26 cellular contexts compared by ENCODE assay signal in genomic region chr22:38694049-38694448, GRCh38. TPM values are rescaled to one million over a fixed set of nuclear protein-coding genes. Genes with fewer than 3 reads are reported as not detected.
DNase-seq lines count a peak whose midpoint lies in the region; ATAC-seq, FAIRE-seq and TF ChIP-seq lines count a peak whose summit lies in the region.
"Had no signal": no experiment of that assay in that cellular context is flagged by ENCODE, and none has a peak within 500 bp of the region (broad histone marks: within the 10 kb centered on the region; RNA-seq: fewer than 3 reads in every experiment).

No MANE protein-coding gene starts in this region.

- H3K36me3 ChIP-seq in K562 (ENCODE audit: control insufficient read depth, insufficient read depth, low read length), result peaks cover 57% of the 10 kb centered on the region
- peaks cover 15 to 58% of the 10 kb centered on the region in 2 experiments for H3K36me3 ChIP-seq in mesenchymal stem cell (ENCODE audit: control insufficient read depth in 1 of 2, insufficient read depth in 2 of 2, low read depth in 1 of 2, low read length in 2 of 2)
- H3K36me3 ChIP-seq in left lung, result peaks cover 0 to 47% of the 10 kb centered on the region in 2 donors
- H3K36me3 ChIP-seq: ovary had no signal

- H3K18ac ChIP-seq in mesenchymal stem cell (ENCODE audit: low read depth in 1 of 2, low read length in 2 of 2), result no peak overlapping the region

- no TSS peak for BruUV-seq in K562 (replicated peaks; lab: Mats Ljungman, UMichigan)

- no peak overlapping the region for H3K9ac ChIP-seq in K562 (ENCODE audit: insufficient read depth in 1 of 2, low read depth in 2 of 2, low read length in 2 of 2)
- no peak overlapping the region for H3K9ac ChIP-seq in mesenchymal stem cell (ENCODE audit: low read length)

- no peak overlapping the region for H4K8ac ChIP-seq in mesenchymal stem cell (ENCODE audit: low read length)

- H3K27ac ChIP-seq in K562 (ENCODE audit: extremely low read depth, low read depth, low read length), result peak overlapping the region; percentile 39; the same call in 1 of the 3 replicates
- H3K27ac ChIP-seq in mesenchymal stem cell (ENCODE audit: low read length, poor library complexity, severe bottlenecking), result no peak overlapping the region
- no peak overlapping the region for H3K27ac ChIP-seq in substantia nigra (ENCODE audit: low read depth, low read length, poor library complexity, severe bottlenecking)
- peak overlapping the region in 1 of 2 donors; percentile 96 for H3K27ac ChIP-seq in left lung
- H3K27ac ChIP-seq: ovary had no signal

- H3K4me1 Mint-ChIP-seq in activated T-cell treated with anti-CD3 and anti-CD28 coated beads, Interleukin-2, amount 50 U/mL, for 72 hours (ENCODE audit: low read depth), result peaks cover 57% of the 10 kb centered on the region
- peaks cover 56% of the 10 kb centered on the region for H3K4me1 Mint-ChIP-seq in activated T-cell treated with anti-CD3 and anti-CD28 coated beads, Interleukin-2, amount 50 U/mL, for 4 hours (ENCODE audit: low read depth)

- ATAC-seq in activated T-cell treated with anti-CD3 and anti-CD28 coated beads, Interleukin-2, amount 50 U/mL, for 72 hours (replicated peaks in 1 of 2), result no peak
- ATAC-seq in activated T-cell treated with anti-CD3 and anti-CD28 coated beads, Interleukin-2, amount 50 U/mL, for 4 hours, result no peak
- ATAC-seq in K562, result peak; percentile 41; the same call in 2 of the 3 replicates
- no peak for ATAC-seq in HG02623 (IDR thresholded peaks at IDR 0.05; ENCODE audit: unreplicated experiment)
- ATAC-seq in left lung, result no peak
- ATAC-seq: activated CD8-positive, alpha-beta memory T cell treated with anti-CD3 and anti-CD28 coated beads, Interleukin-2, amount 10 ng/mL, durations not matched to agents 7 days and 5 days; natural killer cell; sciatic nerve had no signal

- H3K4me3 ChIP-seq in K562 (no peak overlapping the region), mesenchymal stem cell (ENCODE audit: insufficient read depth in 1 of 2, low read depth in 1 of 2, low read length in 2 of 2) (no peak overlapping the region), left lung (no peak overlapping the region)
- H3K4me3 ChIP-seq: ovary had no signal

- no peak for TF ChIP-seq RAD21 in K562 (CRISPR knock-in tag; conservative IDR thresholded peaks at IDR 0.05 in 1 of 2, IDR thresholded peaks at IDR 0.05 in 1 of 2)

- TF ChIP-seq CTCF in K562 (IDR thresholded peaks at IDR 0.05 in 2 of 3, conservative IDR thresholded peaks at IDR 0.05 in 1 of 3; ENCODE audit: insufficient read depth in 2 of 3, low read depth in 1 of 3, low read length in 3 of 3), result no peak
- TF ChIP-seq CTCF in left lung (IDR thresholded peaks at IDR 0.05), result no peak

- POLR2A ChIA-PET in K562 (lab: Yijun Ruan, JAX), result interaction anchor here (0.7 to 1.7 kb wide), 4 partner anchors 10 to 14 kb away, joined by 4 to 8 read pairs (median 4); partner anchors contain the start of genes GTPBP1 and TOMM22

- H3K14ac ChIP-seq in mesenchymal stem cell (ENCODE audit: low read length in 2 of 2), result no peak overlapping the region

- H2BK5ac ChIP-seq in mesenchymal stem cell (ENCODE audit: low read depth, low read length, poor library complexity, severe bottlenecking), result no peak overlapping the region

- H3K9me3 Mint-ChIP-seq in activated T-cell treated with anti-CD3 and anti-CD28 coated beads, Interleukin-2, amount 50 U/mL, for 72 hours, result no peaks in the 10 kb centered on the region
- H3K9me3 Mint-ChIP-seq in activated T-cell treated with anti-CD3 and anti-CD28 coated beads, Interleukin-2, amount 50 U/mL, for 4 hours, result no peaks in the 10 kb centered on the region
- H3K9me3 Mint-ChIP-seq: natural killer cell had no signal

- H3K27ac Mint-ChIP-seq in activated T-cell treated with anti-CD3 and anti-CD28 coated beads, Interleukin-2, amount 50 U/mL, for 72 hours, result peak overlapping the region; percentile 84
- H3K27ac Mint-ChIP-seq: activated CD8-positive, alpha-beta memory T cell treated with anti-CD3 and anti-CD28 coated beads, Interleukin-2, amount 10 ng/mL, durations not matched to agents 7 days and 5 days had no signal

- H3K23ac ChIP-seq in mesenchymal stem cell (ENCODE audit: low read length in 2 of 2), result no peak overlapping the region

- peak overlapping the region in 1 of 2 donors; percentile 7 for H3K4me3 Mint-ChIP-seq in activated T-cell treated with anti-CD3 and anti-CD28 coated beads, Interleukin-2, amount 50 U/mL, for 72 hours
- H3K4me3 Mint-ChIP-seq in activated T-cell treated with anti-CD3 and anti-CD28 coated beads, Interleukin-2, amount 50 U/mL, for 4 hours, result no peak overlapping the region
- H3K4me3 Mint-ChIP-seq: activated CD8-positive, alpha-beta memory T cell treated with anti-CD3 and anti-CD28 coated beads, Interleukin-2, amount 10 ng/mL, durations not matched to agents 7 days and 5 days; natural killer cell had no signal

- H3K36me3 Mint-ChIP-seq in activated T-cell treated with anti-CD3 and anti-CD28 coated beads, Interleukin-2, amount 50 U/mL, for 72 hours (ENCODE audit: insufficient read depth in 2 of 2), result peaks cover 12 to 47% of the 10 kb centered on the region in 2 donors
- H3K36me3 Mint-ChIP-seq in activated T-cell treated with anti-CD3 and anti-CD28 coated beads, Interleukin-2, amount 50 U/mL, for 4 hours (ENCODE audit: insufficient read depth), result peaks cover 42% of the 10 kb centered on the region

- peaks cover 3% of the 10 kb centered on the region for H3K9me1 ChIP-seq in K562 (ENCODE audit: control insufficient read depth, insufficient read depth, low read length)

- H4K91ac ChIP-seq in mesenchymal stem cell (ENCODE audit: low read length), result no peak overlapping the region

- H3K4me1 ChIP-seq in K562 (replicated peaks in 1 of 2; ENCODE audit: control insufficient read depth in 2 of 2, insufficient read depth in 2 of 2, low read length in 2 of 2) (peaks cover 23 to 37% of the 10 kb centered on the region in 2 experiments; a peak in 4 of 5 replicates), mesenchymal stem cell (ENCODE audit: control insufficient read depth, insufficient read depth, low read depth, low read length) (peaks cover 14% of the 10 kb centered on the region), left lung (peaks cover 32 to 49% of the 10 kb centered on the region in 2 donors)

- H3K9me3 ChIP-seq in K562 (replicated peaks; ENCODE audit: control insufficient read depth, insufficient read depth, low read depth, low read length) (no peaks in the 10 kb centered on the region), mesenchymal stem cell (ENCODE audit: control insufficient read depth, low read length) (no peaks in the 10 kb centered on the region), left lung (no peaks in the 10 kb centered on the region)
- H3K9me3 ChIP-seq: BE2C, ovary had no signal

- H3K4me2 ChIP-seq in K562 (ENCODE audit: insufficient read depth, low read length) (peak overlapping the region; percentile 52; the same call in 1 of the 2 replicates), mesenchymal stem cell (ENCODE audit: low read length, poor library complexity, severe bottlenecking) (no peak overlapping the region)

- no peak for DNase-seq in activated T-cell treated with anti-CD3 and anti-CD28 coated beads, Interleukin-2, amount 50 U/mL, for 72 hours
- DNase-seq in activated T-cell treated with anti-CD3 and anti-CD28 coated beads, Interleukin-2, amount 50 U/mL, for 4 hours, result no peak
- DNase-seq in K562 (ENCODE audit: extremely low read depth in 1 of 4, low spot score in 3 of 4) (peak in 1 of 4 experiments; percentile 37), mesenchymal stem cell (peak; percentile 93), substantia nigra (lab: John Stamatoyannopoulos, UW) (no peak), left lung (no peak)
- DNase-seq in activated CD8-positive, alpha-beta memory T cell treated with anti-CD3 and anti-CD28 coated beads for 24 hours, result no peak
- DNase-seq: activated CD4-positive, alpha-beta T cell treated with anti-CD3 and anti-CD28 coated beads for 48 hours; activated CD8-positive, alpha-beta memory T cell treated with anti-CD3 and anti-CD28 coated beads, Interleukin-2, amount 10 ng/mL, durations not matched to agents 7 days and 5 days; activated effector memory CD4-positive, alpha-beta T cell treated with anti-CD3 and anti-CD28 coated beads, Interleukin-2, amount 50 U/mL, for 16 hours; BE2C; foreskin melanocyte; hypothalamus; islet precursor cell; natural killer cell; NCI-H1417 treated with DMSO at 0.1 percent for 48 hours; NCI-H2171; NCI-H774; OCI-M1; ovary; SHP77 had no signal

- no peak for FAIRE-seq in K562 (lab: Jason Lieb, UNC)
- FAIRE-seq: A204.1, bronchial epithelial cell, GM18507 had no signal

- intact Hi-C loops in K562 (cut with micrococcal nuclease) (no loop called here), left lung (cut with DNase I) (no loop called here)

- H3K4ac ChIP-seq in mesenchymal stem cell (ENCODE audit: low read depth in 1 of 2, low read length in 2 of 2), result no peak overlapping the region

- no peak overlapping the region for H2AK5ac ChIP-seq in mesenchymal stem cell (ENCODE audit: low read length, severe bottlenecking)

- no peak overlapping the region for H2BK12ac ChIP-seq in mesenchymal stem cell (ENCODE audit: low read length in 2 of 2)

- no peaks in the 10 kb centered on the region; the same call in 1 of the 2 replicates for H4K20me1 ChIP-seq in K562 (replicated peaks; ENCODE audit: control insufficient read depth, insufficient read depth, low read length)

- in situ Hi-C loops in K562 (cut with MboI), result no loop called here

- CTCF ChIA-PET in K562 (lab: Yijun Ruan, JAX; ENCODE audit: low intra/inter-chr PET ratio), result no interaction called here

- peaks cover 65% of the 10 kb centered on the region for H3K79me2 ChIP-seq in K562 (ENCODE audit: control insufficient read depth, insufficient read depth, low read length)

- H2BK15ac ChIP-seq in mesenchymal stem cell (ENCODE audit: low read depth, poor library complexity, severe bottlenecking), result no peak overlapping the region

- TF ChIP-seq EP300 in K562 (IDR thresholded peaks at IDR 0.05; ENCODE audit: low read length), result no peak

- H2BK120ac ChIP-seq in mesenchymal stem cell (ENCODE audit: low read depth, low read length), result no peak overlapping the region

- 24% methylated on average over 2 of the region's 2 CpGs for WGBS in K562 (ENCODE audit: insufficient coverage, low coverage, missing lambda C conversion rate)
- 37% methylated on average over 2 of the region's 2 CpGs for WGBS in mesenchymal stem cell

- H2AFZ ChIP-seq in K562 (ENCODE audit: low read depth, low read length), result no peak overlapping the region
- H2AFZ ChIP-seq in mesenchymal stem cell (ENCODE audit: low read depth, low read length), result no peak overlapping the region

- no peaks in the 10 kb centered on the region for H3K27me3 Mint-ChIP-seq in activated T-cell treated with anti-CD3 and anti-CD28 coated beads, Interleukin-2, amount 50 U/mL, for 72 hours (ENCODE audit: low read depth)
- H3K27me3 Mint-ChIP-seq in activated T-cell treated with anti-CD3 and anti-CD28 coated beads, Interleukin-2, amount 50 U/mL, for 4 hours (ENCODE audit: low read depth), result no peaks in the 10 kb centered on the region
- H3K27me3 Mint-ChIP-seq: activated CD8-positive, alpha-beta memory T cell treated with anti-CD3 and anti-CD28 coated beads, Interleukin-2, amount 10 ng/mL, durations not matched to agents 7 days and 5 days had no signal

- no peaks in the 10 kb centered on the region for H3K27me3 ChIP-seq in K562 (ENCODE audit: control insufficient read depth in 2 of 2, insufficient read depth in 2 of 2, low read length in 2 of 2)
- H3K27me3 ChIP-seq in mesenchymal stem cell (ENCODE audit: control insufficient read depth in 1 of 2, insufficient read depth in 1 of 2, low read length in 2 of 2), result no peaks in the 10 kb centered on the region
- no peaks in the 10 kb centered on the region for H3K27me3 ChIP-seq in left lung
- H3K27me3 ChIP-seq: BE2C, ovary had no signal

- H3K79me1 ChIP-seq in mesenchymal stem cell (replicated peaks; ENCODE audit: low read length, poor library complexity, severe bottlenecking), result peaks cover 12% of the 10 kb centered on the region

- no peak for TF ChIP-seq POLR2A in K562 (conservative IDR thresholded peaks at IDR 0.05)

RNA-seq across cellular contexts. Expression of gene JOSD1, which starts 6.7 kb away (rescaled TPM):
- total RNA-seq in activated T-cell treated with anti-CD3 and anti-CD28 coated beads, Interleukin-2, amount 50 U/mL, for 72 hours, result 100 to 1,000 TPM; 144 to 161 TPM
- 10 to 100 TPM; 65.3 to 76.0 (median 72.8) TPM for total RNA-seq in activated T-cell treated with anti-CD3 and anti-CD28 coated beads, Interleukin-2, amount 50 U/mL, for 4 hours
- total RNA-seq in K562 (2011; cell fraction: chromatin; rRNA removed; ENCODE audit: low replicate concordance), result 36.0 and 46.4 TPM in 2 replicates
- total RNA-seq in K562 (2011; cell fraction: nucleolus; rRNA removed), result 31.5 and 32.4 TPM in 2 replicates
- total RNA-seq in K562 (2011; cell fraction: nucleoplasm; rRNA removed), result 31.9 and 36.6 TPM in 2 replicates
- total RNA-seq in K562 (2014; rRNA removed) (28.0 and 33.9 TPM in 2 replicates), K562 (2014; rRNA removed; fragmentation: Illumina TruSeq; extraction: Trizol) (30.0 and 30.4 TPM in 2 replicates), K562 (2015; rRNA removed; fragmentation: Illumina TruSeq; extraction: Trizol) (26.0 and 26.7 TPM in 2 replicates), K562 (2021) (36.7 and 39.1 TPM in 2 replicates), left lung (10 to 100 TPM; 55.6 to 57.3 TPM)
- polyA plus RNA-seq in K562 (2011; rRNA removed) (31.6 and 31.8 TPM in 2 replicates), K562 (2014; fragmentation: Illumina TruSeq; extraction: Trizol) (33.0 and 34.1 TPM in 2 replicates), K562 (2014; fragmentation: Nextera tagmentation; extraction: Ambion mirVana) (1 to 10 TPM; 8.9 to 9.5 TPM), K562 (2014; rRNA removed) (30.4 and 30.7 TPM in 2 replicates)
- polyA plus RNA-seq in K562 (2011; cell fraction: cytosol; rRNA removed), result 34.7 and 36.9 TPM in 2 replicates
- polyA plus RNA-seq in K562 (2011; cell fraction: nucleus; rRNA removed), result 35.2 and 39.9 TPM in 2 replicates
- 25.7 and 27.9 TPM in 2 replicates for polyA plus RNA-seq in K562 (2012)
- polyA minus RNA-seq in K562 (2011; rRNA and poly(A)+ RNA removed), result 19.3 and 25.4 TPM in 2 replicates
- polyA minus RNA-seq in K562 (2011; cell fraction: cytosol; rRNA and poly(A)+ RNA removed), result 19.6 and 27.1 TPM in 2 replicates
- 9.8 and 16.9 TPM in 2 replicates for polyA minus RNA-seq in K562 (2011; cell fraction: nucleus; rRNA and poly(A)+ RNA removed)
- 34.6 TPM for polyA plus RNA-seq in mesenchymal stem cell (2013, experiment 1 of 2)
- 31.7 TPM for polyA plus RNA-seq in mesenchymal stem cell (2013, experiment 2 of 2)

RNA-seq across cellular contexts. Expression of gene GTPBP1, which starts 11.7 kb away (rescaled TPM):
- 100 to 1,000 TPM in 1 of 2 donors, 10 to 100 TPM in 1; 96.8 to 127 TPM for total RNA-seq in activated T-cell treated with anti-CD3 and anti-CD28 coated beads, Interleukin-2, amount 50 U/mL, for 72 hours
- total RNA-seq in activated T-cell treated with anti-CD3 and anti-CD28 coated beads, Interleukin-2, amount 50 U/mL, for 4 hours, result 10 to 100 TPM; 69.9 to 80.4 (median 76.5) TPM
- 178 and 289 TPM in 2 replicates for total RNA-seq in K562 (2011; cell fraction: chromatin; rRNA removed; ENCODE audit: low replicate concordance)
- total RNA-seq in K562 (2011; cell fraction: nucleolus; rRNA removed), result 122 and 125 TPM in 2 replicates
- total RNA-seq in K562 (2011; cell fraction: nucleoplasm; rRNA removed), result 108 and 125 TPM in 2 replicates
- total RNA-seq in K562 (2014; rRNA removed), result 24.4 and 25.0 TPM in 2 replicates
- total RNA-seq in K562 (2014; rRNA removed; fragmentation: Illumina TruSeq; extraction: Trizol), result 14.5 and 17.5 TPM in 2 replicates
- 15.9 and 16.0 TPM in 2 replicates for total RNA-seq in K562 (2015; rRNA removed; fragmentation: Illumina TruSeq; extraction: Trizol)
- 43.0 and 53.2 TPM in 2 replicates for total RNA-seq in K562 (2021)
- 23.3 and 38.4 TPM in 2 replicates for polyA plus RNA-seq in K562 (2011; rRNA removed)
- polyA plus RNA-seq in K562 (2011; cell fraction: cytosol; rRNA removed), result 17.9 and 20.7 TPM in 2 replicates
- polyA plus RNA-seq in K562 (2011; cell fraction: nucleus; rRNA removed), result 79.8 and 120 TPM in 2 replicates
- polyA plus RNA-seq in K562 (2012), result 22.5 and 29.8 TPM in 2 replicates
- polyA plus RNA-seq in K562 (2014; fragmentation: Illumina TruSeq; extraction: Trizol), result 30.6 and 38.6 TPM in 2 replicates
- under 1 TPM; 0.83 to 0.95 TPM for polyA plus RNA-seq in K562 (2014; fragmentation: Nextera tagmentation; extraction: Ambion mirVana)
- polyA plus RNA-seq in K562 (2014; rRNA removed), result 30.9 and 32.6 TPM in 2 replicates
- 57.9 and 59.7 TPM in 2 replicates for polyA minus RNA-seq in K562 (2011; rRNA and poly(A)+ RNA removed)
- polyA minus RNA-seq in K562 (2011; cell fraction: cytosol; rRNA and poly(A)+ RNA removed), result 24.3 and 38.6 TPM in 2 replicates
- polyA minus RNA-seq in K562 (2011; cell fraction: nucleus; rRNA and poly(A)+ RNA removed), result 57.2 and 62.2 TPM in 2 replicates
- 14.9 TPM for polyA plus RNA-seq in mesenchymal stem cell (2013, experiment 1 of 2)
- polyA plus RNA-seq in mesenchymal stem cell (2013, experiment 2 of 2), result 13.6 TPM
- total RNA-seq in left lung, result 10 to 100 TPM; 45.7 to 51.0 TPM

RNA-seq across cellular contexts. Expression of gene TOMM22, which starts 12.3 kb away (rescaled TPM):
- 10 to 100 TPM; 65.4 to 67.1 TPM for total RNA-seq in activated T-cell treated with anti-CD3 and anti-CD28 coated beads, Interleukin-2, amount 50 U/mL, for 72 hours
- total RNA-seq in activated T-cell treated with anti-CD3 and anti-CD28 coated beads, Interleukin-2, amount 50 U/mL, for 4 hours, result 100 to 1,000 TPM; 247 to 280 (median 249) TPM
- total RNA-seq in K562 (2011; cell fraction: chromatin; rRNA removed; ENCODE audit: low replicate concordance), result 7.9 and 9.6 TPM in 2 replicates
- 13.2 and 14.2 TPM in 2 replicates for total RNA-seq in K562 (2011; cell fraction: nucleolus; rRNA removed)
- 17.9 and 24.1 TPM in 2 replicates for total RNA-seq in K562 (2011; cell fraction: nucleoplasm; rRNA removed)
- total RNA-seq in K562 (2014; rRNA removed) (73.8 and 92.1 TPM in 2 replicates), K562 (2014; rRNA removed; fragmentation: Illumina TruSeq; extraction: Trizol) (78.6 and 87.9 TPM in 2 replicates), K562 (2015; rRNA removed; fragmentation: Illumina TruSeq; extraction: Trizol) (76.2 and 82.8 TPM in 2 replicates), K562 (2021) (101 and 108 TPM in 2 replicates), left lung (10 to 100 TPM; 54.3 to 67.0 TPM)
- polyA plus RNA-seq in K562 (2011; rRNA removed) (46.9 and 49.6 TPM in 2 replicates), K562 (2014; fragmentation: Illumina TruSeq; extraction: Trizol) (97.6 and 101 TPM in 2 replicates), K562 (2014; fragmentation: Nextera tagmentation; extraction: Ambion mirVana) (10 to 100 TPM; 25.8 to 36.3 TPM), K562 (2014; rRNA removed) (58.3 and 59.8 TPM in 2 replicates)
- 26.6 and 63.0 TPM in 2 replicates for polyA plus RNA-seq in K562 (2011; cell fraction: cytosol; rRNA removed)
- 11.8 and 22.9 TPM in 2 replicates for polyA plus RNA-seq in K562 (2011; cell fraction: nucleus; rRNA removed)
- 35.2 and 85.7 TPM in 2 replicates for polyA plus RNA-seq in K562 (2012)
- 32.7 and 35.9 TPM in 2 replicates for polyA minus RNA-seq in K562 (2011; rRNA and poly(A)+ RNA removed)
- 19.9 and 33.9 TPM in 2 replicates for polyA minus RNA-seq in K562 (2011; cell fraction: cytosol; rRNA and poly(A)+ RNA removed)
- 4.8 and 9.8 TPM in 2 replicates for polyA minus RNA-seq in K562 (2011; cell fraction: nucleus; rRNA and poly(A)+ RNA removed)
- polyA plus RNA-seq in mesenchymal stem cell (2013, experiment 1 of 2), result 43.9 TPM
- 43.6 TPM for polyA plus RNA-seq in mesenchymal stem cell (2013, experiment 2 of 2)

RNA-seq across cellular contexts. Expression of gene CBY1, which starts 37.6 kb away (rescaled TPM):
- 10 to 100 TPM; 22.2 to 26.2 TPM for total RNA-seq in activated T-cell treated with anti-CD3 and anti-CD28 coated beads, Interleukin-2, amount 50 U/mL, for 72 hours
- total RNA-seq in activated T-cell treated with anti-CD3 and anti-CD28 coated beads, Interleukin-2, amount 50 U/mL, for 4 hours, result 1 to 10 TPM; 4.7 to 6.7 (median 4.9) TPM
- 26.3 and 29.9 TPM in 2 replicates for total RNA-seq in K562 (2011; cell fraction: chromatin; rRNA removed; ENCODE audit: low replicate concordance)
- 16.3 and 20.8 TPM in 2 replicates for total RNA-seq in K562 (2011; cell fraction: nucleolus; rRNA removed)
- 21.4 and 23.0 TPM in 2 replicates for total RNA-seq in K562 (2011; cell fraction: nucleoplasm; rRNA removed)
- 7.8 and 8.8 TPM in 2 replicates for total RNA-seq in K562 (2014; rRNA removed)
- 8.2 and 8.9 TPM in 2 replicates for total RNA-seq in K562 (2014; rRNA removed; fragmentation: Illumina TruSeq; extraction: Trizol)
- total RNA-seq in K562 (2015; rRNA removed; fragmentation: Illumina TruSeq; extraction: Trizol), result 5.4 and 5.7 TPM in 2 replicates
- 7.8 and 8.6 TPM in 2 replicates for total RNA-seq in K562 (2021)
- polyA plus RNA-seq in K562 (2011; rRNA removed), result 17.0 and 18.4 TPM in 2 replicates
- polyA plus RNA-seq in K562 (2011; cell fraction: cytosol; rRNA removed), result 12.4 and 16.3 TPM in 2 replicates
- polyA plus RNA-seq in K562 (2011; cell fraction: nucleus; rRNA removed), result 15.0 and 16.4 TPM in 2 replicates
- polyA plus RNA-seq in K562 (2012), result 11.5 and 16.0 TPM in 2 replicates
- 12.2 and 14.3 TPM in 2 replicates for polyA plus RNA-seq in K562 (2014; fragmentation: Illumina TruSeq; extraction: Trizol)
- 10 to 100 TPM; 15.4 to 19.7 TPM for polyA plus RNA-seq in K562 (2014; fragmentation: Nextera tagmentation; extraction: Ambion mirVana)
- polyA plus RNA-seq in K562 (2014; rRNA removed), result 10.8 and 15.5 TPM in 2 replicates
- 9.4 and 11.2 TPM in 2 replicates for polyA minus RNA-seq in K562 (2011; rRNA and poly(A)+ RNA removed)
- 3.5 and 4.3 TPM in 2 replicates for polyA minus RNA-seq in K562 (2011; cell fraction: cytosol; rRNA and poly(A)+ RNA removed)
- polyA minus RNA-seq in K562 (2011; cell fraction: nucleus; rRNA and poly(A)+ RNA removed), result 4.2 and 9.3 TPM in 2 replicates
- polyA plus RNA-seq in mesenchymal stem cell (2013, experiment 1 of 2), result 32.4 TPM
- polyA plus RNA-seq in mesenchymal stem cell (2013, experiment 2 of 2), result 32.0 TPM
- 10 to 100 TPM; 24.4 to 36.0 TPM for total RNA-seq in left lung

RNA-seq across cellular contexts. Expression of gene FAM227A, which starts 37.9 kb away (rescaled TPM):
- total RNA-seq in activated T-cell treated with anti-CD3 and anti-CD28 coated beads, Interleukin-2, amount 50 U/mL, for 72 hours, result under 1 TPM; 0.28 to 0.34 TPM
- total RNA-seq in activated T-cell treated with anti-CD3 and anti-CD28 coated beads, Interleukin-2, amount 50 U/mL, for 4 hours, result under 1 TPM; 0.46 to 0.86 (median 0.53) TPM
- total RNA-seq in K562 (2011; cell fraction: chromatin; rRNA removed; ENCODE audit: low replicate concordance), result 9.9 and 17.1 TPM in 2 replicates
- 4.3 and 6.5 TPM in 2 replicates for total RNA-seq in K562 (2011; cell fraction: nucleolus; rRNA removed)
- 3.7 and 5.1 TPM in 2 replicates for total RNA-seq in K562 (2011; cell fraction: nucleoplasm; rRNA removed)
- total RNA-seq in K562 (2014; rRNA removed) (0.54 and 0.73 TPM in 2 replicates), K562 (2014; rRNA removed; fragmentation: Illumina TruSeq; extraction: Trizol) (0.80 and 0.91 TPM in 2 replicates), K562 (2015; rRNA removed; fragmentation: Illumina TruSeq; extraction: Trizol) (0.57 and 0.83 TPM in 2 replicates), K562 (2021) (1.2 and 1.4 TPM in 2 replicates), left lung (1 to 10 TPM; 1.5 to 3.1 TPM)
- polyA plus RNA-seq in K562 (2011; rRNA removed) (1.5 and 2.2 TPM in 2 replicates), K562 (2014; fragmentation: Illumina TruSeq; extraction: Trizol) (0.55 and 0.64 TPM in 2 replicates), K562 (2014; fragmentation: Nextera tagmentation; extraction: Ambion mirVana) (under 1 TPM; 0.10 to 0.31 TPM), K562 (2014; rRNA removed) (0.89 and 0.94 TPM in 2 replicates)
- polyA plus RNA-seq in K562 (2011; cell fraction: cytosol; rRNA removed), result 0.39 and 0.75 TPM in 2 replicates
- 4.7 and 5.3 TPM in 2 replicates for polyA plus RNA-seq in K562 (2011; cell fraction: nucleus; rRNA removed)
- 0.48 and 0.62 TPM in 2 replicates for polyA plus RNA-seq in K562 (2012)
- polyA minus RNA-seq in K562 (2011; rRNA and poly(A)+ RNA removed), result 0.81 and 1.9 TPM in 2 replicates
- 0.67 and 0.82 TPM in 2 replicates for polyA minus RNA-seq in K562 (2011; cell fraction: cytosol; rRNA and poly(A)+ RNA removed)
- polyA minus RNA-seq in K562 (2011; cell fraction: nucleus; rRNA and poly(A)+ RNA removed), result 3.9 and 6.9 TPM in 2 replicates
- 1.1 TPM for polyA plus RNA-seq in mesenchymal stem cell (2013, experiment 1 of 2)
- 0.56 TPM for polyA plus RNA-seq in mesenchymal stem cell (2013, experiment 2 of 2)
